7 cellular contexts compared by ENCODE assay signal in the genomic region with DNA sequence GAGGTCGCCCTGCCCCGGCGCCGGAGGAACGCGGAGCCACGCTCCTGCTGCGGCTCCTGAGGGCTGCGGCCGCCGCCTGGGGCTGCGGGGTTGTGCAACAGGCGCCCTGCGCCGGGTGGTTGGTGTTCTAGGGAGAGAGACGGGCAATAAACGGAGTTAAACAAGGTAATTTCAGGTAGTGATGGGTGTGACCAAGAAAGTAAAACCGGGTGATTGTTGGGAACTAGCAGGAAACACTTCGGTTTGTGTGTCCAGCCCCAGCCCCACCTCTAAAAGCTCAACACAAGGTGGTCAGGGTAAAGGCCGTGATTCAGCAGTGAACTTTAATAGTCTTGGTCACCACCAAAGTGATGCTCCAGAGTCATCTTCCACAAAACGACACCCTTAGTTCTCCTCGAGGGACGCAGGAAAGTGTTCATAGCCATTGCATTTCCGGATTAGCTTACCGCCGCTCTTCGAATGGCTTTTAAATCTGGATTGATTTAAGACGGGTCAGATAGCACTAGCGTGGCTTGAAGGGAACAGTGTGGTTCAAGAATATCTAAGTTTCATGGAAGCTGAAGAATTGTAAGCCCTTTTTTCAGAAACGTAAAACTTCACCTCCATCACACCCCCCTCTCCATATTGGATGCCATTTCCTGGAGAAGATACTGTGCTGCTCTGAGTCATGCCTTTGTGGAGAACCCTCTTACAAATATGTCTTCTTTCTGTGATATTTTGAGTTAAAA. TPM values are rescaled to one million over a fixed set of nuclear protein-coding genes. Genes with fewer than 3 reads are reported as not detected.
DNase-seq lines count a peak whose midpoint lies in the region; ATAC-seq and TF ChIP-seq lines count a peak whose summit lies in the region.

No MANE protein-coding gene starts in this region.

- H3K27me3 Mint-ChIP-seq in memory B cell, result no peaks in the 10 kb centered on the region

- H3K36me3 Mint-ChIP-seq in memory B cell, result peaks cover 4% of the 10 kb centered on the region

- peaks cover 3% of the 10 kb centered on the region; the same call in 1 of the 2 replicates for H3F3A ChIP-seq in SU-DHL-6 (ENCODE audit: insufficient read depth)

- peaks cover 17% of the 10 kb centered on the region for H3K4me1 Mint-ChIP-seq in memory B cell

- H4K20me1 ChIP-seq in SU-DHL-6 (ENCODE audit: low read depth, low read length), result peaks cover 25% of the 10 kb centered on the region

- no peaks in the 10 kb centered on the region for H3K9me3 Mint-ChIP-seq in memory B cell

- H3K4me1 ChIP-seq in tibial nerve, result peaks cover 0 to 38% (median 28%) of the 10 kb centered on the region in 4 donors

- ATAC-seq in GM21723 (IDR thresholded peaks at IDR 0.05; ENCODE audit: unreplicated experiment) (peak; percentile 32), memory B cell (ENCODE audit: low read depth) (peak; percentile 9)

- intact Hi-C loops in dorsolateral prefrontal cortex (cut with DNase I), result loop anchor here (1.0 to 10.0 kb wide), 6 partner anchors 51 to 274 kb away; a partner anchor contains a TSS

- peak overlapping the region; percentile 92 for H3K9ac ChIP-seq in SU-DHL-6 (ENCODE audit: low read length)

- H3K9me2 ChIP-seq in SU-DHL-6 (replicated peaks; ENCODE audit: insufficient read depth, low read length), result no peaks in the 10 kb centered on the region

- H3K27me3 ChIP-seq in GM06990 (replicated peaks; ENCODE audit: control insufficient read depth, insufficient read depth, low read length) (no peaks in the 10 kb centered on the region), SU-DHL-6 (ENCODE audit: low read length) (no peaks in the 10 kb centered on the region), dorsolateral prefrontal cortex (no peaks in the 10 kb centered on the region), tibial nerve (no peaks in the 10 kb centered on the region)

- peak; percentile 9 for DNase-seq in GM06990 (ENCODE audit: extremely low read depth, insufficient read length)
- peak in 1 of 10 donors; percentile 6 for DNase-seq in dorsolateral prefrontal cortex
- DNase-seq in memory B cell (ENCODE audit: low spot score in 2 of 2), result no peak
- DNase-seq in tibial nerve (ENCODE audit: low spot score in 2 of 2), result peak in 1 of 2 donors; percentile 21

- H3K4me3 Mint-ChIP-seq in memory B cell, result peak overlapping the region; percentile 99

- H3K27ac ChIP-seq in KOPT-K1 (ENCODE audit: low read depth, low read length, poor library complexity, severe bottlenecking) (peak overlapping the region; percentile 83), SU-DHL-6 (ENCODE audit: low read depth, low read length) (peak overlapping the region; percentile 64), dorsolateral prefrontal cortex (peak overlapping the region; percentile 53 to 98 (median 93)), tibial nerve (peak overlapping the region; percentile 89 to 96 (median 94))

- peak overlapping the region; percentile 84 for H3K4me3 ChIP-seq in GM06990 (replicated peaks; ENCODE audit: low read depth, low read length)
- peak overlapping the region; percentile 74 for H3K4me3 ChIP-seq in SU-DHL-6 (ENCODE audit: insufficient read depth, low read length, poor library complexity, severe bottlenecking)
- H3K4me3 ChIP-seq in dorsolateral prefrontal cortex, result peak overlapping the region; percentile 71 to 100 (median 94)
- H3K4me3 ChIP-seq in tibial nerve, result peak overlapping the region; percentile 61 to 95 (median 91)

- 0% methylated on average over 30 of the region's 30 CpGs for WGBS in tibial nerve, 2 donors

- H3K36me3 ChIP-seq in GM06990 (ENCODE audit: control insufficient read depth, insufficient read depth, low read length) (no peaks in the 10 kb centered on the region; the same call in 1 of the 2 replicates), KOPT-K1 (ENCODE audit: insufficient read depth, low read length) (peaks cover 34% of the 10 kb centered on the region), SU-DHL-6 (ENCODE audit: low read length) (peaks cover 6% of the 10 kb centered on the region; the same call in 1 of the 2 replicates), tibial nerve (no peaks in the 10 kb centered on the region)

- H3K27ac Mint-ChIP-seq in memory B cell, result peak overlapping the region; percentile 96

- H3K9me3 ChIP-seq in KOPT-K1 (ENCODE audit: insufficient read depth, low read length, poor library complexity, severe bottlenecking) (no peaks in the 10 kb centered on the region), SU-DHL-6 (ENCODE audit: insufficient read depth, low read length) (no peaks in the 10 kb centered on the region), tibial nerve (no peaks in the 10 kb centered on the region)

- peak in 1 of 2 donors; percentile 9 for TF ChIP-seq POLR2A in tibial nerve (IDR thresholded peaks at IDR 0.05)

- H3K79me2 ChIP-seq in SU-DHL-6 (ENCODE audit: insufficient read depth, low read length), result peaks cover 56% of the 10 kb centered on the region

- peak overlapping the region; percentile 85 for H3K4me2 ChIP-seq in SU-DHL-6 (ENCODE audit: low read depth, low read length, poor library complexity, severe bottlenecking)

- no peak for TF ChIP-seq CTCF in GM06990 (IDR thresholded peaks at IDR 0.05; ENCODE audit: insufficient read depth, low read length, poor library complexity, severe bottlenecking)
- TF ChIP-seq CTCF in SU-DHL-6 (IDR thresholded peaks at IDR 0.05; ENCODE audit: insufficient read depth, low read length, poor library complexity, severe bottlenecking), result no peak
- TF ChIP-seq CTCF in dorsolateral prefrontal cortex (IDR thresholded peaks at IDR 0.05 in 54 of 56, conservative IDR thresholded peaks at IDR 0.05 in 2 of 56; ENCODE audit: low read depth in 1 of 56, partially characterized antibody in 56 of 56), result no peak
- no peak for TF ChIP-seq CTCF in tibial nerve (IDR thresholded peaks at IDR 0.05)

- no peak for TF ChIP-seq EP300 in tibial nerve (IDR thresholded peaks at IDR 0.05)

- H2AFZ ChIP-seq in SU-DHL-6 (ENCODE audit: low read depth, low read length, severe bottlenecking), result peak overlapping the region; percentile 95

RNA-seq across cellular contexts. Expression of a gene that starts 0.7 kb away (rescaled TPM):
- total RNA-seq in dorsolateral prefrontal cortex, result 10 to 100 TPM; 33.6 to 68.4 (median 46.7) TPM
- total RNA-seq in tibial nerve, result 10 to 100 TPM; 65.7 to 80.2 (median 66.8) TPM

RNA-seq across cellular contexts. Expression of a gene that starts 24.4 kb away (rescaled TPM):
- total RNA-seq in dorsolateral prefrontal cortex, result under 1 TPM in 31 of 120 experiments, not detected in 89; 0.14 to 0.59 (median 0.25) TPM
- total RNA-seq in tibial nerve, result under 1 TPM in 1 of 4 donors, not detected in 3; 0.30 TPM
